In genomic region chrX:104156630-104157529, GRCh38 we compare ENCODE assay signal across 8 cellular contexts. TPM values are rescaled to one million over a fixed set of nuclear protein-coding genes. Genes with fewer than 3 reads are reported as not detected.
DNase-seq lines count a peak whose midpoint lies in the region; ATAC-seq and TF ChIP-seq lines count a peak whose summit lies in the region.

Gene SLC25A53 (minus strand): TSS chrX:104157009. CDS start chrX:104105257, 51,752 bp downstream.

- H3K9me2 ChIP-seq in GM23338 (ENCODE audit: insufficient read depth) = no peaks in the 10 kb centered on the region
- no peaks in the 10 kb centered on the region for H3K9me2 ChIP-seq in neural cell (ENCODE audit: insufficient read depth, low read length)

- H2AFZ ChIP-seq in GM23338 (peak within 1 kb of the TSS; percentile 66; the same call in 1 of the 2 replicates), neural cell (ENCODE audit: low read depth, low read length) (peak within 1 kb of the TSS; percentile 65)

- H3K79me2 ChIP-seq in GM23338 (replicated peaks; ENCODE audit: insufficient read depth) = no peaks in the 10 kb centered on the region
- no peaks in the 10 kb centered on the region for H3K79me2 ChIP-seq in neural cell (replicated peaks; ENCODE audit: insufficient read depth, low read length)

- H3K9ac ChIP-seq in neural cell (ENCODE audit: low read length) = peak within 1 kb of the TSS; percentile 85

- intact Hi-C loops in stomach (cut with DNase I; ENCODE audit: low total_unique reads) = no loop called here

- DNase-seq in EH (ENCODE audit: low read depth) = peak; percentile 84
- peak; percentile 86 for DNase-seq in GM23338 (ENCODE audit: low spot score)
- peak; percentile 84 to 89 for DNase-seq in Kasumi-1 (lab: John Stamatoyannopoulos, UW)
- peak; percentile 57 for DNase-seq in RWPE1 (ENCODE audit: low spot score)
- peak; percentile 69 for DNase-seq in activated effector memory CD4-positive, alpha-beta T cell treated with Interleukin-2 at 50 U/mL for 16 hours
- DNase-seq in fibroblast of the conjunctiva (ENCODE audit: low read depth) = peak; percentile 63
- DNase-seq in stomach = peak; percentile 75

- TF ChIP-seq CTCF in GM23338 (conservative IDR thresholded peaks at IDR 0.05; ENCODE audit: low read depth in 2 of 2) = no peak
- no peak for TF ChIP-seq CTCF in RWPE1 (conservative IDR thresholded peaks at IDR 0.05; ENCODE audit: low read depth)
- no peak for TF ChIP-seq CTCF in neural cell (IDR thresholded peaks at IDR 0.05; ENCODE audit: poor library complexity, severe bottlenecking)
- no peak for TF ChIP-seq CTCF in stomach (IDR thresholded peaks at IDR 0.05)

- H3K36me3 ChIP-seq in GM23338 (ENCODE audit: insufficient read depth) (no peaks in the 10 kb centered on the region), neural cell (ENCODE audit: insufficient read depth, low read length) (no peaks in the 10 kb centered on the region), stomach (no peaks in the 10 kb centered on the region)

- H3K4me3 Mint-ChIP-seq in GM23338 = peak within 1 kb of the TSS; percentile 94

- H3K27me3 ChIP-seq in GM23338 (ENCODE audit: insufficient read depth) (no peaks in the 10 kb centered on the region), neural cell (ENCODE audit: insufficient read depth, low read depth, low read length) (no peaks in the 10 kb centered on the region), stomach (no peaks in the 10 kb centered on the region)

- H3K4me3 ChIP-seq in GM23338 = peak within 1 kb of the TSS; percentile 59
- H3K4me3 ChIP-seq in neural cell (ENCODE audit: low read length) = peak within 1 kb of the TSS; percentile 74
- peak within 1 kb of the TSS; percentile 57 to 61 (median 60) for H3K4me3 ChIP-seq in stomach

- no peaks in the 10 kb centered on the region for H3K4me1 Mint-ChIP-seq in GM23338

- WGBS in stomach, 5 donors = 0 to 39% (median 4%) methylated on average over 36 to 44 of the region's 44 CpGs

- no peaks in the 10 kb centered on the region for H4K20me1 ChIP-seq in GM23338 (replicated peaks; ENCODE audit: insufficient read depth)
- H4K20me1 ChIP-seq in neural cell (ENCODE audit: insufficient read depth) = no peaks in the 10 kb centered on the region

- ATAC-seq in GM23338 = peak; percentile 95

- H3K9me3 ChIP-seq in neural cell (ENCODE audit: low read length) (no peaks in the 10 kb centered on the region), stomach (no peaks in the 10 kb centered on the region)

- H3K4me2 ChIP-seq in GM23338 (peak within 1 kb of the TSS; percentile 85), neural cell (ENCODE audit: low read length) (peak within 1 kb of the TSS; percentile 45)

- no peaks in the 10 kb centered on the region for H3K9me3 Mint-ChIP-seq in GM23338

- POLR2A ChIA-PET in RWPE1 (lab: Yijun Ruan, JAX; ENCODE audit: low non-redundant PET) = interaction anchor here (1.2 kb wide), 1 partner anchor 10 kb away, joined by 4 read pairs; the partner anchor contains the start of gene FAM199X

- TF ChIP-seq RAD21 in neural cell (conservative IDR thresholded peaks at IDR 0.05) = no peak

- CTCF ChIA-PET in RWPE1 (lab: Yijun Ruan, JAX) = interaction anchor here (0.6 to 1.3 kb wide), 2 partner anchors 9 to 1112 kb away, joined by 3 to 5 read pairs; partner anchors contain the start of gene FAM199X

- H3K27ac ChIP-seq in GM23338 (ENCODE audit: low read depth) = peak within 1 kb of the TSS; percentile 98
- H3K27ac ChIP-seq in RWPE1 = peak within 1 kb of the TSS; percentile 89
- H3K27ac ChIP-seq in neural cell (ENCODE audit: low read length) = peak within 1 kb of the TSS; percentile 90
- H3K27ac ChIP-seq in stomach = peak within 1 kb of the TSS; percentile 69 to 91 (median 86)

- peak within 1 kb of the TSS; percentile 99 for H3K27ac Mint-ChIP-seq in GM23338

- H3K4me1 ChIP-seq in GM23338 (ENCODE audit: insufficient read depth) (no peaks in the 10 kb centered on the region; the same call in 1 of the 2 replicates), stomach (peaks cover 0 to 25% (median 9%) of the 10 kb centered on the region in 4 donors)

- H3F3A ChIP-seq in GM23338 (replicated peaks; ENCODE audit: low read depth) (no peaks in the 10 kb centered on the region), neural cell (ENCODE audit: insufficient read depth, low read length, poor library complexity, severe bottlenecking) (no peaks in the 10 kb centered on the region)

- TF ChIP-seq EP300 in neural cell (conservative IDR thresholded peaks at IDR 0.05; ENCODE audit: poor library complexity, severe bottlenecking) (peak; percentile 63), stomach (IDR thresholded peaks at IDR 0.05) (no peak)

- H3K27me3 Mint-ChIP-seq in GM23338 (ENCODE audit: insufficient read depth, low read depth, poor library complexity) = no peaks in the 10 kb centered on the region

- no peaks in the 10 kb centered on the region for H3K36me3 Mint-ChIP-seq in GM23338 (ENCODE audit: low read depth)

- no peak for TF ChIP-seq POLR2A in stomach (IDR thresholded peaks at IDR 0.05)

TF ChIP-seq in GM23338, 12 proteins besides CTCF, POLR2A, EP300 and RAD21 (continues in another document):
- TF ChIP-seq POLR2AphosphoS5 (IDR thresholded peaks at IDR 0.05; ENCODE audit: low read depth) (no peak), STAT1 (IDR thresholded peaks at IDR 0.05; ENCODE audit: unreplicated experiment) (no peak), CREB1 (CRISPR knock-in tag; IDR thresholded peaks at IDR 0.05; ENCODE audit: low read depth) (peak; percentile 96), ZNF114 (CRISPR knock-in tag; IDR thresholded peaks at IDR 0.05) (no peak), EZH2phosphoT487 (IDR thresholded peaks at IDR 0.05; ENCODE audit: unreplicated experiment) (no peak)
- TF ChIP-seq, protein P1, sequence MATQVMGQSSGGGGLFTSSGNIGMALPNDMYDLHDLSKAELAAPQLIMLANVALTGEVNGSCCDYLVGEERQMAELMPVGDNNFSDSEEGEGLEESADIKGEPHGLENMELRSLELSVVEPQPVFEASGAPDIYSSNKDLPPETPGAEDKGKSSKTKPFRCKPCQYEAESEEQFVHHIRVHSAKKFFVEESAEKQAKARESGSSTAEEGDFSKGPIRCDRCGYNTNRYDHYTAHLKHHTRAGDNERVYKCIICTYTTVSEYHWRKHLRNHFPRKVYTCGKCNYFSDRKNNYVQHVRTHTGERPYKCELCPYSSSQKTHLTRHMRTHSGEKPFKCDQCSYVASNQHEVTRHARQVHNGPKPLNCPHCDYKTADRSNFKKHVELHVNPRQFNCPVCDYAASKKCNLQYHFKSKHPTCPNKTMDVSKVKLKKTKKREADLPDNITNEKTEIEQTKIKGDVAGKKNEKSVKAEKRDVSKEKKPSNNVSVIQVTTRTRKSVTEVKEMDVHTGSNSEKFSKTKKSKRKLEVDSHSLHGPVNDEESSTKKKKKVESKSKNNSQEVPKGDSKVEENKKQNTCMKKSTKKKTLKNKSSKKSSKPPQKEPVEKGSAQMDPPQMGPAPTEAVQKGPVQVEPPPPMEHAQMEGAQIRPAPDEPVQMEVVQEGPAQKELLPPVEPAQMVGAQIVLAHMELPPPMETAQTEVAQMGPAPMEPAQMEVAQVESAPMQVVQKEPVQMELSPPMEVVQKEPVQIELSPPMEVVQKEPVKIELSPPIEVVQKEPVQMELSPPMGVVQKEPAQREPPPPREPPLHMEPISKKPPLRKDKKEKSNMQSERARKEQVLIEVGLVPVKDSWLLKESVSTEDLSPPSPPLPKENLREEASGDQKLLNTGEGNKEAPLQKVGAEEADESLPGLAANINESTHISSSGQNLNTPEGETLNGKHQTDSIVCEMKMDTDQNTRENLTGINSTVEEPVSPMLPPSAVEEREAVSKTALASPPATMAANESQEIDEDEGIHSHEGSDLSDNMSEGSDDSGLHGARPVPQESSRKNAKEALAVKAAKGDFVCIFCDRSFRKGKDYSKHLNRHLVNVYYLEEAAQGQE (IDR thresholded peaks at IDR 0.05; ENCODE audit: unreplicated experiment) = no peak

TF ChIP-seq in neural cell, 6 proteins besides CTCF, POLR2A, EP300 and RAD21:
- TF ChIP-seq TAF1 (IDR thresholded peaks at IDR 0.05; ENCODE audit: low read depth) (no peak), EZH2 (IDR thresholded peaks at IDR 0.05; ENCODE audit: borderline replicate concordance, insufficient read depth, low read length, poor library complexity, severe bottlenecking) (no peak), POLR2AphosphoS5 (IDR thresholded peaks at IDR 0.05) (peak; percentile 23), MXI1 (conservative IDR thresholded peaks at IDR 0.05; ENCODE audit: poor library complexity, severe bottlenecking) (peak; percentile 45), SMC3 (conservative IDR thresholded peaks at IDR 0.05; ENCODE audit: poor library complexity) (no peak)
- TF ChIP-seq, protein P1 (IDR thresholded peaks at IDR 0.05; ENCODE audit: borderline replicate concordance) = peak; percentile 58

RNA-seq across cellular contexts. Expression of gene SLC25A53, which starts in this region (rescaled TPM):
- total RNA-seq in GM23338 (2014; rRNA removed; shearing (Covaris generic)) = 2.2 and 3.7 TPM in 2 replicates
- polyA plus RNA-seq in GM23338 (2016; fragmentation: Nextera tagmentation; extraction: Ambion mirVana) = 2.4 and 3.7 TPM in 2 replicates
- 4.8 and 6.6 TPM in 2 replicates for polyA plus RNA-seq in neural cell
- polyA minus RNA-seq in neural cell = 11.0 and 18.9 TPM in 2 replicates
- total RNA-seq in stomach = 100 to 1,000 TPM in 1 of 5 donors, 10 to 100 TPM in 1, 1 to 10 TPM in 3; 2.9 to 118 (median 9.1) TPM
- 1 to 10 TPM; 3.3 to 8.0 (median 3.5) TPM for polyA plus RNA-seq in stomach

Comparison
In these comparisons a context has a peak if more than half of its experiments do, and no peak if none do; other contexts are left out.
1. Peak in every context shown above with its lines: DNase-seq, ATAC-seq, H3K4me3 ChIP-seq and H3K27ac ChIP-seq.